In the genomic region with DNA sequence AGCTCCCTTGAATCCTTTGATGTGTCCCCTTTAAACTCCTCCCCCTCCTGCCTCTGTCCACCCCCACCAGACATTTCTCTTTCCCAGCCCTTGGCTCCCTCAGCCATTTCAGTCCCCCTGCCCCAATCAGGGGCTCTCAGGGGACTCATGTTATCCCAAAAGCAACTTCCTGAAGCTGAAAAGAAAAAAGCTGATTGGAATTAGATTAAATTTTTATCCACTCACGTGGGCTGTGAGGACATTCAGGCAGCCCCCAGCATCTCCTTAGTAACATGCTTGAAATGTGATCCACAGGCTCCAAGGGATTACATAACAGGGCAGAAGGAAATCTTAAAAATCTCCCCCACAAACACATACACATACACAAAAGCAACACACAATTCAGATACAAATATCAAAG, we compare ENCODE assay signal across 1 cellular context.
TF ChIP-seq lines count a peak whose summit lies in the region.

No MANE protein-coding gene starts in this region.

TF ChIP-seq in A549, 52 proteins besides CTCF, POLR2A, EP300 and RAD21 (continued from another document):
- TF ChIP-seq TFCP2L1 (CRISPR knock-in tag; IDR thresholded peaks at IDR 0.05) (no peak), EHF (CRISPR knock-in tag; IDR thresholded peaks at IDR 0.05) (no peak), MYC (IDR thresholded peaks at IDR 0.05; ENCODE audit: borderline replicate concordance, low read length) (no peak), BHLHE40 (IDR thresholded peaks at IDR 0.05; ENCODE audit: low read depth, low read length) (no peak), SMC3 (IDR thresholded peaks at IDR 0.05) (no peak), PBX3 (IDR thresholded peaks at IDR 0.05) (no peak), RARB (CRISPR knock-in tag; IDR thresholded peaks at IDR 0.05) (no peak), RNF2 (IDR thresholded peaks at IDR 0.05; ENCODE audit: borderline replicate concordance, low read depth) (no peak), HOXA7 (CRISPR knock-in tag; IDR thresholded peaks at IDR 0.05) (no peak), RCOR1 (IDR thresholded peaks at IDR 0.05; ENCODE audit: low read depth, low read length) (no peak), HDAC2 (IDR thresholded peaks at IDR 0.05) (no peak)
